10 cellular contexts compared by ENCODE assay signal in the genomic region with DNA sequence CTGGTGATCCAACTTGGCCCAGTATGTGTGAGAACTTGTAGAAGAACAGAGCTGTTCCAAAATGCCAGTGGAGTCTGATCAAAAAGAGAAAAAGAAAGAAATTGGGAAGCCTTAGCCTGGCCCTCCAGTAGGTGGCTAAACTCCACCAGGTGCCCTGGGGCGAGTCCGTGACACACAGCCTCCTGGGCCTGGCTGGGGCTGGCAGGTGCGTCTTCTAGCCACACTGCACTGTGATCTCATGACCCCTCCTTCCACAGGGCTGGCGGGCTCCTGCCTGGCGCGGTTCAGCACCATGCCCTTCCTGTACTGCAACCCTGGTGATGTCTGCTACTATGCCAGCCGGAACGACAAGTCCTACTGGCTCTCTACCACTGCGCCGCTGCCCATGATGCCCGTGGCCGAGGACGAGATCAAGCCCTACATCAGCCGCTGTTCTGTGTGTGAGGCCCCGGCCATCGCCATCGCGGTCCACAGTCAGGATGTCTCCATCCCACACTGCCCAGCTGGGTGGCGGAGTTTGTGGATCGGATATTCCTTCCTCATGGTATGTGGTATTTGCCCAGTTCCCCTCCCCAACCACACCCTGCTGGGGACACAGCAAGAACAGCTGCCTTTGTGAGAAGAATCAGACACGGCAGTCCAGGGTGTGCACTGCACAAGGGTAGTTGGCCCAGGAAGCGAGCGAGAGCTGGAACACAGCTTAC. TPM values are rescaled to one million over a fixed set of nuclear protein-coding genes. Genes with fewer than 3 reads are reported as not detected.
DNase-seq lines count a peak whose midpoint lies in the region; ATAC-seq and TF ChIP-seq lines count a peak whose summit lies in the region.
"Had no signal": no experiment of that assay in that cellular context is flagged by ENCODE, and none has a peak within 500 bp of the region (broad histone marks: within the 10 kb centered on the region; RNA-seq: fewer than 3 reads in every experiment).

No MANE protein-coding gene starts in this region.

- no peak overlapping the region for H3K4me2 ChIP-seq in mammary epithelial cell (ENCODE audit: insufficient read depth, low read depth, low read length)

- dilution Hi-C loops in mammary epithelial cell (cut with HindIII; ENCODE audit: low sequenced_read_pairs), result no loop called here

- H3K4me1 Mint-ChIP-seq in MCF 10A (ENCODE audit: insufficient read depth, unreplicated experiment) (peaks cover 10% of the 10 kb centered on the region), mesothelial cell of epicardium (peaks cover 3% of the 10 kb centered on the region)

- ATAC-seq in upper lobe of right lung (peak; percentile 75), GM21529 (IDR thresholded peaks at IDR 0.05; ENCODE audit: unreplicated experiment) (no peak), omental fat pad (ENCODE audit: low FRiP score) (no peak)

- POLR2A ChIA-PET in MCF 10A (lab: Yijun Ruan, JAX), result interaction anchor here (0.6 to 1.9 kb wide), 4 partner anchors 17 to 559 kb away, joined by 3 to 6 read pairs (median 4); a partner anchor contains a TSS

- 79% methylated on average over 18 of the region's 23 CpGs for WGBS in mammary epithelial cell (ENCODE audit: low coverage, missing lambda C conversion rate)

- TF ChIP-seq CTCF in MCF 10A (IDR thresholded peaks at IDR 0.05; ENCODE audit: unreplicated experiment) (no peak), mammary epithelial cell (conservative IDR thresholded peaks at IDR 0.05 in 1 of 2, IDR thresholded peaks at IDR 0.05 in 1 of 2; ENCODE audit: extremely low read depth in 1 of 2, insufficient read depth in 1 of 2, low read depth in 1 of 2, low read length in 2 of 2) (peak in 1 of 2 donors; percentile 20), epithelial cell of esophagus (IDR thresholded peaks at IDR 0.05; ENCODE audit: insufficient read depth, low read depth, low read length, missing control alignments) (no peak), upper lobe of right lung (IDR thresholded peaks at IDR 0.05) (peak; percentile 27), mesothelial cell of epicardium (IDR thresholded peaks at IDR 0.05; ENCODE audit: unreplicated experiment) (no peak), omental fat pad (IDR thresholded peaks at IDR 0.05) (no peak)

- H2AFZ ChIP-seq in mammary epithelial cell (ENCODE audit: low read depth, low read length), result no peak overlapping the region

- H3K9me3 ChIP-seq in mammary epithelial cell (replicated peaks; ENCODE audit: insufficient read depth, low read length), result no peaks in the 10 kb centered on the region
- H3K9me3 ChIP-seq in mucosa of rectum (ENCODE audit: control insufficient read depth in 2 of 2, low read length in 2 of 2), result no peaks in the 10 kb centered on the region
- H3K9me3 ChIP-seq in upper lobe of right lung, result no peaks in the 10 kb centered on the region
- H3K9me3 ChIP-seq: uterus had no signal

- no peaks in the 10 kb centered on the region for H3K79me2 ChIP-seq in mammary epithelial cell (ENCODE audit: insufficient read depth, low read length)

- no peaks in the 10 kb centered on the region for H3K9me3 Mint-ChIP-seq in MCF 10A (ENCODE audit: unreplicated experiment)
- no peaks in the 10 kb centered on the region for H3K9me3 Mint-ChIP-seq in mesothelial cell of epicardium
- H3K9me3 Mint-ChIP-seq: activated naive CD4-positive, alpha-beta T cell treated with anti-CD3 and anti-CD28 coated beads, Interleukin-2, amount 10 ng/mL, durations not matched to agents 7 days and 5 days had no signal

- no peak overlapping the region for H3K4me3 Mint-ChIP-seq in MCF 10A (ENCODE audit: unreplicated experiment)
- no peak overlapping the region for H3K4me3 Mint-ChIP-seq in mesothelial cell of epicardium
- H3K4me3 Mint-ChIP-seq: activated naive CD4-positive, alpha-beta T cell treated with anti-CD3 and anti-CD28 coated beads, Interleukin-2, amount 10 ng/mL, durations not matched to agents 7 days and 5 days had no signal

- in situ Hi-C loops in mammary epithelial cell (cut with MboI; ENCODE audit: low sequenced_read_pairs in 2 of 2), result no loop called here

- BruUV-seq in MCF 10A (replicated peaks; lab: Mats Ljungman, UMichigan) (no TSS peak), mammary epithelial cell (replicated peaks; lab: Mats Ljungman, UMichigan) (no TSS peak)

- H3K36me3 Mint-ChIP-seq in MCF 10A (ENCODE audit: insufficient read depth, unreplicated experiment), result peaks cover 26% of the 10 kb centered on the region
- H3K36me3 Mint-ChIP-seq in mesothelial cell of epicardium, result peaks cover 42% of the 10 kb centered on the region
- H3K36me3 Mint-ChIP-seq: activated naive CD4-positive, alpha-beta T cell treated with anti-CD3 and anti-CD28 coated beads, Interleukin-2, amount 10 ng/mL, durations not matched to agents 7 days and 5 days had no signal

- H3K27ac ChIP-seq in mammary epithelial cell (ENCODE audit: insufficient read depth, low read depth, low read length), result no peak overlapping the region
- peak overlapping the region; percentile 95 to 97 for H3K27ac ChIP-seq in mucosa of rectum (ENCODE audit: low read depth in 2 of 2, low read length in 2 of 2)
- H3K27ac ChIP-seq in upper lobe of right lung, result peak overlapping the region; percentile 68

- H3K4me1 ChIP-seq in mammary epithelial cell (ENCODE audit: insufficient read depth, low read length) (no peaks in the 10 kb centered on the region), mucosa of rectum (ENCODE audit: control insufficient read depth in 2 of 2, insufficient read depth in 2 of 2, low read length in 2 of 2) (peaks cover 23 to 50% of the 10 kb centered on the region in 2 donors), upper lobe of right lung (peaks cover 21% of the 10 kb centered on the region)

- H3K36me3 ChIP-seq in mammary epithelial cell (ENCODE audit: insufficient read depth, low read length) (peaks cover 12% of the 10 kb centered on the region), mucosa of rectum (ENCODE audit: control insufficient read depth in 2 of 2, insufficient read depth in 2 of 2, low read length in 2 of 2) (peaks cover 10 to 22% of the 10 kb centered on the region in 2 donors), upper lobe of right lung (peaks cover 64% of the 10 kb centered on the region)
- H3K36me3 ChIP-seq: uterus had no signal

- H3K27me3 ChIP-seq in mammary epithelial cell (ENCODE audit: insufficient read depth, low read length) (no peaks in the 10 kb centered on the region), mucosa of rectum (ENCODE audit: control insufficient read depth in 2 of 2, insufficient read depth in 2 of 2, low read length in 2 of 2) (no peaks in the 10 kb centered on the region), upper lobe of right lung (no peaks in the 10 kb centered on the region)
- H3K27me3 ChIP-seq: uterus had no signal

- H3K4me3 ChIP-seq in mammary epithelial cell (replicated peaks in 1 of 3; ENCODE audit: insufficient read depth in 1 of 3, low read depth in 2 of 3, low read length in 3 of 3) (no peak overlapping the region), epithelial cell of esophagus (ENCODE audit: low read length) (no peak overlapping the region), mucosa of rectum (ENCODE audit: low read length in 2 of 2) (peak overlapping the region; percentile 57 to 60), upper lobe of right lung (no peak overlapping the region)
- H3K4me3 ChIP-seq: uterus had no signal

- H4K20me1 ChIP-seq in mammary epithelial cell (ENCODE audit: insufficient read depth, low read length), result no peaks in the 10 kb centered on the region

- H3K9ac ChIP-seq in mammary epithelial cell (ENCODE audit: insufficient read depth, low read length) (no peak overlapping the region), mucosa of rectum (ENCODE audit: low read depth in 1 of 2, low read length in 2 of 2) (peak overlapping the region; percentile 38 to 66)

- intact Hi-C loops in MCF 10A (cut with micrococcal nuclease) (no loop called here), mammary epithelial cell (cut with micrococcal nuclease) (no loop called here), upper lobe of right lung (cut with DNase I) (no loop called here)

- DNase-seq in MCF 10A (ENCODE audit: unreplicated experiment) (peak; percentile 14), mammary epithelial cell (no peak), epithelial cell of esophagus (ENCODE audit: low read depth) (peak; percentile 19), upper lobe of right lung (peak; percentile 84), mesothelial cell of epicardium (ENCODE audit: low spot score in 2 of 2, unreplicated experiment in 2 of 2) (no peak), omental fat pad (ENCODE audit: low spot score) (no peak)
- DNase-seq: activated naive CD4-positive, alpha-beta T cell treated with anti-CD3 and anti-CD28 coated beads, Interleukin-2, amount 10 ng/mL, durations not matched to agents 7 days and 5 days had no signal

- H3K27ac Mint-ChIP-seq in MCF 10A (ENCODE audit: low read depth, unreplicated experiment), result no peak overlapping the region
- H3K27ac Mint-ChIP-seq in mesothelial cell of epicardium, result no peak overlapping the region
- H3K27ac Mint-ChIP-seq: activated naive CD4-positive, alpha-beta T cell treated with anti-CD3 and anti-CD28 coated beads, Interleukin-2, amount 10 ng/mL, durations not matched to agents 7 days and 5 days had no signal

- H3K27me3 Mint-ChIP-seq in MCF 10A (ENCODE audit: insufficient read depth, unreplicated experiment), result no peaks in the 10 kb centered on the region
- H3K27me3 Mint-ChIP-seq in mesothelial cell of epicardium (ENCODE audit: low read depth), result no peaks in the 10 kb centered on the region

- CTCF ChIA-PET in MCF 10A (lab: Yijun Ruan, JAX), result interaction anchor here (0.7 to 0.9 kb wide), 3 partner anchors 10 to 86 kb away, joined by 3 read pairs; no protein-coding TSS in a partner anchor
- CTCF ChIA-PET in mammary epithelial cell (lab: Charles Lee; ENCODE audit: low non-redundant PET), result no interaction called here

RNA-seq across cellular contexts. Expression of a gene that starts 53.7 kb away (rescaled TPM):
- total RNA-seq in MCF 10A (2022), result 1.7 and 2.8 TPM in 2 replicates
- 1 to 10 TPM; 5.5 to 6.1 TPM for total RNA-seq in mammary epithelial cell
- 9.7 TPM for polyA plus RNA-seq in mammary epithelial cell
- 21.6 TPM for polyA minus RNA-seq in mammary epithelial cell
- total RNA-seq in upper lobe of right lung, result 52.4 TPM
- total RNA-seq in mesothelial cell of epicardium, result 8.9 to 10.2 TPM (median 9.6 TPM) in 3 replicates
- total RNA-seq in omental fat pad, result 10 to 100 TPM; 34.7 to 67.9 (median 49.4) TPM

Comparison
In these comparisons a context has a peak if more than half of its experiments do, and no peak if none do; other contexts are left out.
1. DNase-seq: peak in MCF 10A (single experiment), epithelial cell of esophagus (single experiment) and upper lobe of right lung (single experiment); none in mammary epithelial cell (single experiment), mesothelial cell of epicardium (0 of 2) and omental fat pad (single experiment).
2. H3K4me3 ChIP-seq: peak in mucosa of rectum (2 of 2); none in mammary epithelial cell (0 of 3), epithelial cell of esophagus (single experiment) and upper lobe of right lung (single experiment).